20 cellular contexts compared by ENCODE assay signal in genomic region chr14:67668559-67668958, GRCh38. TPM values are rescaled to one million over a fixed set of nuclear protein-coding genes. Genes with fewer than 3 reads are reported as not detected.
A peak's percentile ranks its signal among the peaks of the same experiment; 100 is the strongest.
DNase-seq lines count a peak whose midpoint lies in the region; ATAC-seq and TF ChIP-seq lines count a peak whose summit lies in the region.
"Had no signal": no experiment of that assay in that cellular context is flagged by ENCODE, and none has a peak within 500 bp of the region (broad histone marks: within the 10 kb centered on the region; RNA-seq: fewer than 3 reads in every experiment).

No MANE protein-coding gene starts in this region.

- H3K27me3 Mint-ChIP-seq in activated T-cell treated with anti-CD3 and anti-CD28 coated beads, Interleukin-2, amount 50 U/mL, for 24 hours = no peaks in the 10 kb centered on the region
- no peaks in the 10 kb centered on the region for H3K27me3 Mint-ChIP-seq in progenitor cell of endocrine pancreas
- H3K27me3 Mint-ChIP-seq: IgD-negative memory B cell had no signal

- POLR2A ChIA-PET in PC-3 (lab: Charles Lee; ENCODE audit: unreplicated experiment) = interaction anchor here (0.6 to 0.9 kb wide), 3 partner anchors 27 to 50 kb away, joined by 3 to 7 read pairs (median 3); partner anchors contain the start of gene RDH11

- H3K4me3 ChIP-seq in PC-3 (ENCODE audit: low read length) = no peak overlapping the region
- H3K4me3 ChIP-seq: ovary, thyroid gland had no signal

- H3K36me3 ChIP-seq in PC-3 (ENCODE audit: low read depth, low read length) = no peaks in the 10 kb centered on the region
- H3K36me3 ChIP-seq: ovary, thyroid gland had no signal

- H3K9me3 Mint-ChIP-seq in activated T-cell treated with anti-CD3 and anti-CD28 coated beads, Interleukin-2, amount 50 U/mL, for 24 hours = no peaks in the 10 kb centered on the region
- no peaks in the 10 kb centered on the region for H3K9me3 Mint-ChIP-seq in progenitor cell of endocrine pancreas (ENCODE audit: low read depth)
- H3K9me3 Mint-ChIP-seq: IgD-negative memory B cell, mesothelial cell of epicardium had no signal

- H3K36me3 Mint-ChIP-seq in activated T-cell treated with anti-CD3 and anti-CD28 coated beads, Interleukin-2, amount 50 U/mL, for 24 hours (ENCODE audit: low read depth) = peaks cover 12% of the 10 kb centered on the region
- H3K36me3 Mint-ChIP-seq in progenitor cell of endocrine pancreas (ENCODE audit: insufficient read depth) = peaks cover 2% of the 10 kb centered on the region
- H3K36me3 Mint-ChIP-seq: IgD-negative memory B cell, mesothelial cell of epicardium had no signal

- no peak overlapping the region for H3K4me3 Mint-ChIP-seq in activated T-cell treated with anti-CD3 and anti-CD28 coated beads, Interleukin-2, amount 50 U/mL, for 24 hours
- no peak overlapping the region for H3K4me3 Mint-ChIP-seq in progenitor cell of endocrine pancreas (ENCODE audit: low read depth)
- H3K4me3 Mint-ChIP-seq: mesothelial cell of epicardium had no signal

- intact Hi-C loops in PC-3 (cut with micrococcal nuclease) = loop anchor here (5.0 kb wide), 1 partner anchor 141 kb away; no protein-coding TSS in a partner anchor

- H3K9me2 ChIP-seq in PC-3 (replicated peaks; ENCODE audit: low read length) = no peaks in the 10 kb centered on the region

- ATAC-seq in GM19463 (IDR thresholded peaks at IDR 0.05; ENCODE audit: unreplicated experiment) = peak; percentile 69
- 0 out of 2 replicates have a peak, but pooled peaks have one; percentile 5 for ATAC-seq in PC-3
- no peak for ATAC-seq in GM18861 (IDR thresholded peaks at IDR 0.05; ENCODE audit: unreplicated experiment)
- no peak for ATAC-seq in HG03159 (IDR thresholded peaks at IDR 0.05; ENCODE audit: unreplicated experiment)
- ATAC-seq: Right ventricle myocardium inferior had no signal

- H3K9me3 ChIP-seq in PC-3 (ENCODE audit: low read length) = no peaks in the 10 kb centered on the region
- H3K9me3 ChIP-seq: ovary, thyroid gland had no signal

- H3K27ac ChIP-seq in PC-3 (ENCODE audit: low read length) = no peak overlapping the region
- H3K27ac ChIP-seq: ovary, thyroid gland had no signal

- no peak overlapping the region for H2AFZ ChIP-seq in PC-3 (ENCODE audit: low read length)

- H3K79me2 ChIP-seq in PC-3 (ENCODE audit: low read length) = peaks cover 98% of the 10 kb centered on the region

- no peak for DNase-seq in activated T-cell treated with anti-CD3 and anti-CD28 coated beads, Interleukin-2, amount 50 U/mL, for 24 hours
- DNase-seq in activated T-cell treated with anti-CD3 and anti-CD28 coated beads, Interleukin-2, amount 50 U/mL, for 1 hour = no peak
- DNase-seq in PC-3 = no peak
- DNase-seq in progenitor cell of endocrine pancreas (ENCODE audit: low spot score, unreplicated experiment) = no peak
- DNase-seq in central memory CD4-positive, alpha-beta T cell = no peak
- DNase-seq: cerebellar nuclear complex; DMS 273 treated with DMSO at 0.1 percent for 48 hours; islet precursor cell; NCI-H1417 treated with DMSO at 0.1 percent for 48 hours; NCI-H524 treated with DMSO at 0.1 percent for 48 hours; ovary; stimulated activated CD4-positive, alpha-beta T cell treated with anti-CD3 and anti-CD28 coated beads, Interleukin-12 subunit alpha, Interleukin-12 subunit beta, amount 100 ng/mL, for 4 hours; thyroid gland had no signal

- H3K27me3 ChIP-seq in PC-3 (ENCODE audit: low read length) = no peaks in the 10 kb centered on the region
- H3K27me3 ChIP-seq: ovary, thyroid gland had no signal

- peaks cover 69% of the 10 kb centered on the region for H3K4me1 Mint-ChIP-seq in activated T-cell treated with anti-CD3 and anti-CD28 coated beads, Interleukin-2, amount 50 U/mL, for 24 hours (ENCODE audit: low read depth)
- peaks cover 10% of the 10 kb centered on the region for H3K4me1 Mint-ChIP-seq in progenitor cell of endocrine pancreas (ENCODE audit: low read depth)

- no TSS peak for BruUV-seq in PC-3 (replicated peaks; lab: Mats Ljungman, UMichigan)

- H3K4me2 ChIP-seq in PC-3 (ENCODE audit: low read length) = no peak overlapping the region

- H3F3A ChIP-seq in PC-3 (ENCODE audit: low read length, unreplicated experiment) = no peaks in the 10 kb centered on the region

- CTCF ChIA-PET in PC-3 (lab: Charles Lee) = interaction anchor here (0.6 to 1.3 kb wide), 6 partner anchors 8 to 281 kb away, joined by 3 to 9 read pairs (median 4); partner anchors contain the start of gene ARG2

- H4K20me1 ChIP-seq in PC-3 (ENCODE audit: low read length) = peaks cover 29% of the 10 kb centered on the region

- H3K27ac Mint-ChIP-seq in activated T-cell treated with anti-CD3 and anti-CD28 coated beads, Interleukin-2, amount 50 U/mL, for 24 hours = peak overlapping the region; percentile 37
- peak overlapping the region; percentile 28 for H3K27ac Mint-ChIP-seq in progenitor cell of endocrine pancreas
- H3K27ac Mint-ChIP-seq: mesothelial cell of epicardium had no signal

- H3K4me1 ChIP-seq in PC-3 (ENCODE audit: insufficient read depth, low read length) = peaks cover 10% of the 10 kb centered on the region

- TF ChIP-seq CTCF in PC-3 (conservative IDR thresholded peaks at IDR 0.05; ENCODE audit: low read depth, low read length) (no peak), progenitor cell of endocrine pancreas (IDR thresholded peaks at IDR 0.05; ENCODE audit: unreplicated experiment) (no peak)

- no peak overlapping the region for H3K9ac ChIP-seq in PC-3 (ENCODE audit: low read length)

RNA-seq across cellular contexts. Expression of gene VTI1B, which starts 5.9 kb away (rescaled TPM):
- total RNA-seq in PC-3 (2014; rRNA removed) (72.6 and 93.8 TPM in 2 replicates), progenitor cell of endocrine pancreas (88.5 and 99.0 TPM in 2 replicates)

RNA-seq across cellular contexts. Expression of gene RDH11, which starts 27.0 kb away (rescaled TPM):
- total RNA-seq in PC-3 (2014; rRNA removed) (103 and 125 TPM in 2 replicates), progenitor cell of endocrine pancreas (99.9 and 103 TPM in 2 replicates)

RNA-seq across cellular contexts. Expression of gene RDH12, which starts 33.1 kb away (rescaled TPM):
- total RNA-seq in PC-3 (2014; rRNA removed) = not detected in 2 replicates
- 1.7 and 2.4 TPM in 2 replicates for total RNA-seq in progenitor cell of endocrine pancreas
- total RNA-seq: endothelial cell of umbilical vein, mesothelial cell of epicardium, Right ventricle myocardium inferior had no signal

RNA-seq across cellular contexts. Expression of gene ARG2, which starts 48.8 kb away (rescaled TPM):
- total RNA-seq in PC-3 (2014; rRNA removed) (1.1 and 1.7 TPM in 2 replicates), progenitor cell of endocrine pancreas (25.1 and 30.1 TPM in 2 replicates)

Comparison
In these comparisons a context has a peak if more than half of its experiments do, and no peak if none do; other contexts are left out.
1. ATAC-seq: peak in GM19463 (single experiment) and PC-3 (single experiment); none in GM18861 (single experiment) and HG03159 (single experiment).